In the genomic region with DNA sequence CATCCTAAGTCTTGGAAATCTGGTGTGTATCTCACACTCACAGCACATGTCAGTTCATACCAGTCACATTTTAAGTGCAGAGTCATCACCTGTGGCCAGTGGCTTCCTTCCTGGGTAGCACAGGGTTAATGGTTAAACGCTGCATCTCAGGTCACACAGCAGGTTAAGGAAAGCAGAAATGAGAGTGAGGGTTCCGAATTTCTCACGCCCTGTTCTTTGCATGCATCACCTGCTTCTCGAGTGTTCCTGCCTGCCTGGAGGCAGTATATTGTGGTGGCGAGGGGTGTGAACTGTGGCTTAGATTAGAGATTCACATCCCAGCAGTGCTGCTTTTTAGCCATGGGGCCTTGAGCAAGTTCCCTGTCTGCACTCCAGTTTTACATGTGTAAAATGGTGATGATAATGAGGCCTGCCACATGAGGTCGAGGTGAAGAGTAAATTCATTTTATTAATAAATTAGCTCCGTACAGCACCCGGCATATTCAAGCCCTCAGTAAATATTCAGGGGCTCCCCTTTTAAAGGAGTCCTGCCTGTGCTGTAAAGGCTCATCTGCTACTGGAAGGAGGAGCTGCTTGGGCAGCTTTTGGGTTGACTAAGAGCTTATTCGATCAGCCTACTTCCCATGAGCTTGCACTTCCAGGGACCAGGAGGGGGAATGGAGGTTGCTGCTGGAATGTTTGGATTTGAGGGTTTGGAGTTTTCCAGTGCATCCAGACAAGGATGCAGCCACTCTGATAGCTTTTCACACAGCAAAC, we compare ENCODE assay signal across 10 cellular contexts.
DNase-seq lines count a peak whose midpoint lies in the region; ATAC-seq and TF ChIP-seq lines count a peak whose summit lies in the region.
"Had no signal": no experiment of that assay in that cellular context is flagged by ENCODE, and none has a peak within 500 bp of the region (broad histone marks: within the 10 kb centered on the region; RNA-seq: fewer than 3 reads in every experiment).

No MANE protein-coding gene starts in this region.

- CTCF ChIA-PET in activated CD4-positive, alpha-beta memory T cell treated with anti-CD3 and anti-CD28 coated beads, Interleukin-2, amount 10 ng/mL, durations not matched to agents 7 days and 5 days (lab: Charles Lee), result interaction anchor here (1.1 kb wide), 1 partner anchor 313 kb away, joined by 3 read pairs; no protein-coding TSS in a partner anchor
- CTCF ChIA-PET in PC-3 (lab: Charles Lee), result no interaction called here

- H3K56ac ChIP-seq in H9 (ENCODE audit: insufficient read length, low read depth, low read length), result no peak overlapping the region

- no peak overlapping the region for H3K4me3 Mint-ChIP-seq in activated CD4-positive, alpha-beta memory T cell treated with anti-CD3 and anti-CD28 coated beads, Interleukin-2, amount 10 ng/mL, durations not matched to agents 7 days and 5 days
- no peak overlapping the region for H3K4me3 Mint-ChIP-seq in H9
- H3K4me3 Mint-ChIP-seq: stimulated activated naive CD8-positive, alpha-beta T cell treated with anti-CD3 and anti-CD28 coated beads, Interleukin-15, Interleukin-2, amounts not matched to agents 100 ng/mL and 50 ng/mL, for 24 hours had no signal

- peak overlapping the region; percentile 64 for H3K27ac Mint-ChIP-seq in activated CD4-positive, alpha-beta memory T cell treated with anti-CD3 and anti-CD28 coated beads, Interleukin-2, amount 10 ng/mL, durations not matched to agents 7 days and 5 days
- peak overlapping the region in 1 of 3 experiments; percentile 30; a peak in 3 of 7 replicates for H3K27ac Mint-ChIP-seq in H9
- H3K27ac Mint-ChIP-seq: stimulated activated naive CD8-positive, alpha-beta T cell treated with anti-CD3 and anti-CD28 coated beads, Interleukin-15, Interleukin-2, amounts not matched to agents 100 ng/mL and 50 ng/mL, for 24 hours had no signal

- no peak overlapping the region for H4K5ac ChIP-seq in H9 (ENCODE audit: insufficient read length, low read depth, low read length)

- no peaks in the 10 kb centered on the region for H3K23me2 ChIP-seq in H9 (ENCODE audit: insufficient read length, low read depth, low read length, poor library complexity, severe bottlenecking)

- H3K18ac ChIP-seq in H9 (ENCODE audit: insufficient read length, low read depth, low read length), result no peak overlapping the region

- peak overlapping the region; percentile 31 to 71 (median 54) for H3K4me2 ChIP-seq in BLaER1 treated with 17β-estradiol and CSF1 and Interleukin-3, amounts not matched to agents 10 nM and 100 nM
- H3K4me2 ChIP-seq in PC-3 (ENCODE audit: low read length) (no peak overlapping the region), H9 (ENCODE audit: insufficient read depth, insufficient read length, low read length) (no peak overlapping the region)

- TF ChIP-seq CTCF in PC-3 (conservative IDR thresholded peaks at IDR 0.05; ENCODE audit: low read depth, low read length), result no peak
- no peak for TF ChIP-seq CTCF in sigmoid colon (IDR thresholded peaks at IDR 0.05)
- no peak for TF ChIP-seq CTCF in H9 (conservative IDR thresholded peaks at IDR 0.05)

- H3F3A ChIP-seq in PC-3 (ENCODE audit: low read length, unreplicated experiment), result no peaks in the 10 kb centered on the region

- no peak overlapping the region for H3T11ph ChIP-seq in H9 (ENCODE audit: low read length)

- H3K9me3 Mint-ChIP-seq in activated CD4-positive, alpha-beta memory T cell treated with anti-CD3 and anti-CD28 coated beads, Interleukin-2, amount 10 ng/mL, durations not matched to agents 7 days and 5 days, result peaks cover 10% of the 10 kb centered on the region
- H3K9me3 Mint-ChIP-seq in H9, result peaks cover 3 to 6% of the 10 kb centered on the region in 2 experiments; a peak in 2 of 5 replicates
- H3K9me3 Mint-ChIP-seq: stimulated activated naive CD8-positive, alpha-beta T cell treated with anti-CD3 and anti-CD28 coated beads, Interleukin-15, Interleukin-2, amounts not matched to agents 100 ng/mL and 50 ng/mL, for 24 hours had no signal

- H3K27ac ChIP-seq in BLaER1 treated with 17β-estradiol and CSF1 and Interleukin-3, amounts not matched to agents 10 nM and 100 nM, result no peak overlapping the region
- H3K27ac ChIP-seq in PC-3 (ENCODE audit: low read length), result no peak overlapping the region
- no peak overlapping the region for H3K27ac ChIP-seq in sigmoid colon
- H3K27ac ChIP-seq in H9 (ENCODE audit: insufficient read length, low read depth, low read length), result no peak overlapping the region

- H4K20me1 ChIP-seq in BLaER1 treated with 17β-estradiol and CSF1 and Interleukin-3, amounts not matched to agents 10 nM and 100 nM, result no peaks in the 10 kb centered on the region
- H4K20me1 ChIP-seq in PC-3 (ENCODE audit: low read length) (no peaks in the 10 kb centered on the region), H9 (ENCODE audit: control insufficient read depth, insufficient read depth, insufficient read length) (no peaks in the 10 kb centered on the region)

- H3K9ac ChIP-seq in BLaER1 treated with 17β-estradiol and CSF1 and Interleukin-3, amounts not matched to agents 10 nM and 100 nM, result no peak overlapping the region
- no peak overlapping the region for H3K9ac ChIP-seq in PC-3 (ENCODE audit: low read length)
- H3K9ac ChIP-seq in H9 (ENCODE audit: extremely low read depth, insufficient read length, low read length), result no peak overlapping the region

- H3K36me3 Mint-ChIP-seq in activated CD4-positive, alpha-beta memory T cell treated with anti-CD3 and anti-CD28 coated beads, Interleukin-2, amount 10 ng/mL, durations not matched to agents 7 days and 5 days (ENCODE audit: low read depth), result peaks cover 46% of the 10 kb centered on the region
- peaks cover 14 to 15% (median 14%) of the 10 kb centered on the region in 3 experiments for H3K36me3 Mint-ChIP-seq in H9 (ENCODE audit: insufficient read depth in 1 of 3, low read depth in 3 of 3)

- no peak overlapping the region for H2BK15ac ChIP-seq in H9 (ENCODE audit: low read depth, low read length)

- no peak overlapping the region for H2BK12ac ChIP-seq in H9 (ENCODE audit: insufficient read length, low read depth, low read length)

- no peak overlapping the region for H2BK5ac ChIP-seq in H9 (ENCODE audit: insufficient read length, low read length)

- H3K36me3 ChIP-seq in BLaER1 treated with 17β-estradiol and CSF1 and Interleukin-3, amounts not matched to agents 10 nM and 100 nM, result peaks cover 0 to 63% (median 17%) of the 10 kb centered on the region in 11 experiments; a peak in 14 of 22 replicates
- H3K36me3 ChIP-seq in PC-3 (ENCODE audit: low read depth, low read length) (peaks cover 6% of the 10 kb centered on the region), sigmoid colon (peaks cover 0 to 48% (median 16%) of the 10 kb centered on the region in 4 donors), HAP-1 (replicated peaks) (no peaks in the 10 kb centered on the region)

- no peak overlapping the region for H4K8ac ChIP-seq in H9 (replicated peaks; ENCODE audit: insufficient read length, low read depth, low read length)

- no peaks in the 10 kb centered on the region for H3K9me2 ChIP-seq in PC-3 (replicated peaks; ENCODE audit: low read length)

- H3K79me2 ChIP-seq in PC-3 (ENCODE audit: low read length), result no peaks in the 10 kb centered on the region
- H3K79me2 ChIP-seq in H9 (ENCODE audit: insufficient read depth, low read length), result no peaks in the 10 kb centered on the region

- no peak overlapping the region for H3K4me3 ChIP-seq in BLaER1 treated with 17β-estradiol and CSF1 and Interleukin-3, amounts not matched to agents 10 nM and 100 nM
- H3K4me3 ChIP-seq in PC-3 (ENCODE audit: low read length) (no peak overlapping the region), sigmoid colon (no peak overlapping the region), HAP-1 (no peak overlapping the region)

- H3K9me3 ChIP-seq in BLaER1 treated with 17β-estradiol and CSF1 and Interleukin-3, amounts not matched to agents 10 nM and 100 nM (replicated peaks in 1 of 11), result peaks cover 10 to 32% (median 15%) of the 10 kb centered on the region in 11 experiments; a peak in 20 of 22 replicates
- H3K9me3 ChIP-seq in PC-3 (ENCODE audit: low read length), result no peaks in the 10 kb centered on the region
- H3K9me3 ChIP-seq in sigmoid colon, result no peaks in the 10 kb centered on the region
- H3K9me3 ChIP-seq in HAP-1, result no peaks in the 10 kb centered on the region
- no peaks in the 10 kb centered on the region for H3K9me3 ChIP-seq in H9 (ENCODE audit: control insufficient read depth, low read depth, low read length)

- TF ChIP-seq EP300 in sigmoid colon (IDR thresholded peaks at IDR 0.05), result no peak

- WGBS in sigmoid colon, 2 donors, result 50 to 74% methylated on average over 9 of the region's 9 CpGs
- no CpG with 5 or more reads among the region's 9 CpGs for WGBS in H9 (ENCODE audit: extremely low coverage, insufficient read length, low lambda C conversion rate)

- peak; percentile 97 for ATAC-seq in HG03066 (IDR thresholded peaks at IDR 0.05; ENCODE audit: low read depth, unreplicated experiment)
- ATAC-seq in PC-3, result no peak

- no peak overlapping the region for H3K14ac ChIP-seq in H9 (ENCODE audit: insufficient read depth, low read length)

- H4K91ac ChIP-seq in H9 (ENCODE audit: insufficient read length, low read depth, low read length), result no peak overlapping the region

- H3K23ac ChIP-seq in H9 (ENCODE audit: insufficient read length, low read depth, low read length), result no peak overlapping the region

- no peaks in the 10 kb centered on the region for H3K27me3 Mint-ChIP-seq in activated CD4-positive, alpha-beta memory T cell treated with anti-CD3 and anti-CD28 coated beads, Interleukin-2, amount 10 ng/mL, durations not matched to agents 7 days and 5 days
- no peaks in the 10 kb centered on the region for H3K27me3 Mint-ChIP-seq in H9 (ENCODE audit: low read depth)
- H3K27me3 Mint-ChIP-seq: stimulated activated naive CD8-positive, alpha-beta T cell treated with anti-CD3 and anti-CD28 coated beads, Interleukin-15, Interleukin-2, amounts not matched to agents 100 ng/mL and 50 ng/mL, for 24 hours had no signal

- no peak for TF ChIP-seq POLR2A in sigmoid colon (IDR thresholded peaks at IDR 0.05)

- DNase-seq in GM19240 (ENCODE audit: insufficient read length, low spot score) (peak; percentile 73), PC-3 (no peak), sigmoid colon (no peak), HAP-1 (ENCODE audit: low spot score in 2 of 2) (no peak), H9 (no peak)
- DNase-seq in activated CD4-positive, alpha-beta memory T cell treated with anti-CD3 and anti-CD28 coated beads, Interleukin-2, amount 10 ng/mL, durations not matched to agents 7 days and 5 days, result peak; percentile 28
- DNase-seq: DND-41 had no signal

- intact Hi-C loops in PC-3 (cut with micrococcal nuclease), result no loop called here
- intact Hi-C loops in sigmoid colon (cut with DNase I), result no loop called here

- in situ Hi-C loops in HAP-1 (cut with MboI; ENCODE audit: low sequenced_read_pairs), result no loop called here

- H2BK20ac ChIP-seq in H9 (ENCODE audit: low read depth, low read length, poor library complexity, severe bottlenecking), result no peak overlapping the region

- POLR2A ChIA-PET in activated CD4-positive, alpha-beta memory T cell treated with anti-CD3 and anti-CD28 coated beads, Interleukin-2, amount 10 ng/mL, durations not matched to agents 7 days and 5 days (lab: Charles Lee), result no interaction called here
- POLR2A ChIA-PET in PC-3 (lab: Charles Lee; ENCODE audit: unreplicated experiment), result no interaction called here

- H2AFZ ChIP-seq in PC-3 (ENCODE audit: low read length) (no peak overlapping the region), H9 (ENCODE audit: low read length) (no peak overlapping the region)

- no peak overlapping the region for H2AK5ac ChIP-seq in H9 (ENCODE audit: insufficient read length, low read length)

- H3K4me1 Mint-ChIP-seq in activated CD4-positive, alpha-beta memory T cell treated with anti-CD3 and anti-CD28 coated beads, Interleukin-2, amount 10 ng/mL, durations not matched to agents 7 days and 5 days, result peaks cover 18% of the 10 kb centered on the region
- H3K4me1 Mint-ChIP-seq in H9, result peaks cover 20 to 21% of the 10 kb centered on the region in 2 experiments

- H3K79me1 ChIP-seq in H9 (ENCODE audit: insufficient read depth, low read depth, low read length, poor library complexity, severe bottlenecking), result no peaks in the 10 kb centered on the region

- no peak overlapping the region for H3K4ac ChIP-seq in H9 (ENCODE audit: low read depth, low read length)

- no peak overlapping the region for H2BK120ac ChIP-seq in H9 (ENCODE audit: low read depth, low read length, poor library complexity, severe bottlenecking)

- H3K4me1 ChIP-seq in BLaER1 treated with 17β-estradiol and CSF1 and Interleukin-3, amounts not matched to agents 10 nM and 100 nM, result peaks cover 11 to 22% (median 19%) of the 10 kb centered on the region in 10 experiments
- no peaks in the 10 kb centered on the region for H3K4me1 ChIP-seq in PC-3 (ENCODE audit: insufficient read depth, low read length)
- no peaks in the 10 kb centered on the region for H3K4me1 ChIP-seq in sigmoid colon
- no peaks in the 10 kb centered on the region for H3K4me1 ChIP-seq in HAP-1
- H3K4me1 ChIP-seq in H9 (ENCODE audit: insufficient read depth, low read length), result no peaks in the 10 kb centered on the region; the same call in 1 of the 2 replicates

- H3K27me3 ChIP-seq in BLaER1 treated with 17β-estradiol and CSF1 and Interleukin-3, amounts not matched to agents 10 nM and 100 nM, result no peaks in the 10 kb centered on the region
- H3K27me3 ChIP-seq in PC-3 (ENCODE audit: low read length), result no peaks in the 10 kb centered on the region
- H3K27me3 ChIP-seq in sigmoid colon, result no peaks in the 10 kb centered on the region
- no peaks in the 10 kb centered on the region for H3K27me3 ChIP-seq in HAP-1 (ENCODE audit: low read depth)
- H3K27me3 ChIP-seq in H9 (ENCODE audit: insufficient read depth, low read length), result no peaks in the 10 kb centered on the region

- BruUV-seq in PC-3 (replicated peaks; lab: Mats Ljungman, UMichigan), result no TSS peak

Comparison
In these comparisons a context has a peak if more than half of its experiments do, and no peak if none do; other contexts are left out.
1. H3K4me2 ChIP-seq: peak in BLaER1 treated with 17β-estradiol and CSF1 and Interleukin-3, amounts not matched to agents 10 nM and 100 nM (11 of 11); none in PC-3 (single experiment) and H9 (single experiment).
2. DNase-seq: peak in GM19240 (single experiment) and activated CD4-positive, alpha-beta memory T cell treated with anti-CD3 and anti-CD28 coated beads, Interleukin-2, amount 10 ng/mL, durations not matched to agents 7 days and 5 days (single experiment); none in PC-3 (single experiment), sigmoid colon (single experiment), HAP-1 (0 of 2) and H9 (single experiment).